ENCODE assay signal across 8 cellular contexts in the genomic region with DNA sequence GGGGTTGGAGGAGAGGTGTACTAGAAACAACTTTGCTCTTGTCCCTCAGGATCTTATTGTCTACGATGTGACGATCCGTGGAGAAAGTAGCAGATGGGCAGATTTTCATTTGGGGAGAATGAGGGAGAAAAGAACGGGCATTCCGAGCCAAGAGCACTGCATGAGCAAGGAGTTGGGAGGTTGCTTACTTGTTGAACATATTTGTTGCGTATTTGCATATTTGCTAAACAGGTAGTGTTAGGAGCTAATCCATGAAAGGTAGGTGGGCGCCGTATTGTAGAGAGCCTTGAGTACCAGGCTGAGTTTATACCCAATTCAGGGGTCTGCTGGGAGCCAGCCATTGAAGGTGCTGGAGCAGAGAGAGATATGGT. TPM values are rescaled to one million over a fixed set of nuclear protein-coding genes. Genes with fewer than 3 reads are reported as not detected.
A peak's percentile ranks its signal among the peaks of the same experiment; 100 is the strongest.
DNase-seq lines count a peak whose midpoint lies in the region; ATAC-seq and TF ChIP-seq lines count a peak whose summit lies in the region.

No MANE protein-coding gene starts in this region.

- WGBS in mesendoderm (ENCODE audit: extremely low coverage, insufficient coverage, low lambda C conversion rate) = no CpG with 5 or more reads among the region's 8 CpGs

- H3K27ac ChIP-seq in left ventricle myocardium inferior (replicated peaks) = peak overlapping the region; percentile 89
- H3K27ac ChIP-seq in brain microvascular endothelial cell = no peak overlapping the region
- H3K27ac ChIP-seq in mesendoderm (ENCODE audit: low read depth, low read length) = no peak overlapping the region

- no peaks in the 10 kb centered on the region for H3K9me3 ChIP-seq in left ventricle myocardium inferior (replicated peaks)

- H2BK5ac ChIP-seq in mesendoderm (ENCODE audit: low read length) = no peak overlapping the region

- peaks cover 11% of the 10 kb centered on the region for H3K79me1 ChIP-seq in mesendoderm (ENCODE audit: low read length)

- no peak for TF ChIP-seq CTCF in left ventricle myocardium inferior (IDR thresholded peaks at IDR 0.05; ENCODE audit: borderline replicate concordance)
- TF ChIP-seq CTCF in brain microvascular endothelial cell (IDR thresholded peaks at IDR 0.05; ENCODE audit: low read depth, low read length, missing control alignments) = no peak

- no peaks in the 10 kb centered on the region for H3K27me3 ChIP-seq in left ventricle myocardium inferior (ENCODE audit: low read depth)
- no peaks in the 10 kb centered on the region for H3K27me3 ChIP-seq in brain microvascular endothelial cell (replicated peaks)
- H3K27me3 ChIP-seq in mesendoderm (ENCODE audit: insufficient read depth, low read length, poor library complexity) = no peaks in the 10 kb centered on the region

- H4K8ac ChIP-seq in mesendoderm (ENCODE audit: low read depth, low read length) = no peak overlapping the region

- in situ Hi-C loops in brain microvascular endothelial cell (cut with HindIII; ENCODE audit: low pct_ligation_motif_present, low sequenced_read_pairs) = no loop called here
- in situ Hi-C loops in KBM-7 (cut with MboI; ENCODE audit: low pct_unique_long_range_greater_than_20kb, low sequenced_read_pairs) = no loop called here

- H3K79me2 ChIP-seq in mesendoderm (ENCODE audit: control insufficient read depth, insufficient read depth, low read length) = peaks cover 3% of the 10 kb centered on the region

- ATAC-seq in Right ventricle myocardium superior (ENCODE audit: poor library complexity) (no peak), HG03025 (IDR thresholded peaks at IDR 0.05; ENCODE audit: low FRiP score, unreplicated experiment) (no peak)

- no peak overlapping the region for H2BK120ac ChIP-seq in mesendoderm (ENCODE audit: low read depth, low read length)

- intact Hi-C loops in left ventricle myocardium inferior (cut with micrococcal nuclease) = no loop called here
- intact Hi-C loops in Right ventricle myocardium superior (cut with DNase I) = loop anchor here (10.0 kb wide), 1 partner anchor 95 kb away; the partner anchor contains the start of genes CNOT9 and USP37

- H2AK5ac ChIP-seq in mesendoderm (ENCODE audit: low read length) = no peak overlapping the region

- H3K9ac ChIP-seq in mesendoderm (ENCODE audit: low read length) = peak overlapping the region; percentile 79

- peak overlapping the region; percentile 87 for H3K56ac ChIP-seq in mesendoderm (ENCODE audit: low read length)

- DNase-seq in left ventricle myocardium inferior = no peak
- no peak for DNase-seq in Right ventricle myocardium superior
- no peak for DNase-seq in brain microvascular endothelial cell
- DNase-seq in mesendoderm = no peak
- DNase-seq in KBM-7 = no peak
- no peak for DNase-seq in NCI-H345 treated with DMSO at 0.1 percent for 48 hours (lab: John Stamatoyannopoulos, UW; ENCODE audit: unreplicated experiment)
- DNase-seq in stimulated activated CD4-positive, alpha-beta T cell treated with anti-CD3 and anti-CD28 coated beads, Interleukin-4, amount 100 ng/mL, for 24 hours = no peak

- H2BK15ac ChIP-seq in mesendoderm (replicated peaks; ENCODE audit: low read depth) = no peak overlapping the region

- no peak overlapping the region for H4K5ac ChIP-seq in mesendoderm (ENCODE audit: low read length)

- peaks cover 59% of the 10 kb centered on the region for H3K4me1 ChIP-seq in left ventricle myocardium inferior
- H3K4me1 ChIP-seq in mesendoderm (ENCODE audit: control insufficient read depth, low read depth, low read length) = no peaks in the 10 kb centered on the region

- H3K36me3 ChIP-seq in left ventricle myocardium inferior (peaks cover 56% of the 10 kb centered on the region), brain microvascular endothelial cell (replicated peaks) (peaks cover 52% of the 10 kb centered on the region), mesendoderm (ENCODE audit: control insufficient read depth, insufficient read depth, low read length) (peaks cover 11% of the 10 kb centered on the region)

- H3K23ac ChIP-seq in mesendoderm (ENCODE audit: low read length) = no peak overlapping the region

- no peak overlapping the region for H3K18ac ChIP-seq in mesendoderm (ENCODE audit: low read length)

- peak overlapping the region; percentile 84 for H3K4me2 ChIP-seq in mesendoderm (ENCODE audit: low read length)

- H3K4me3 ChIP-seq in left ventricle myocardium inferior = peak overlapping the region; percentile 98
- H3K4me3 ChIP-seq in brain microvascular endothelial cell (ENCODE audit: low read depth, low read length) = peak overlapping the region; percentile 94
- peak overlapping the region; percentile 71 for H3K4me3 ChIP-seq in mesendoderm (ENCODE audit: low read length)

- no peak overlapping the region for H3K4ac ChIP-seq in mesendoderm (ENCODE audit: low read depth, low read length)

RNA-seq across cellular contexts. Expression of gene BCS1L, which starts 0.5 kb away (rescaled TPM):
- 48.6 TPM for total RNA-seq in left ventricle myocardium inferior
- 47.6 TPM for total RNA-seq in Right ventricle myocardium superior
- 30.3 TPM for polyA plus RNA-seq in mesendoderm (2013, experiment 1 of 2)
- 31.5 TPM for polyA plus RNA-seq in mesendoderm (2013, experiment 2 of 2)

RNA-seq across cellular contexts. Expression of gene ZNF142, which starts 0.6 kb away (rescaled TPM):
- total RNA-seq in left ventricle myocardium inferior (19.9 TPM), Right ventricle myocardium superior (20.5 TPM)
- 22.4 TPM for polyA plus RNA-seq in mesendoderm (2013, experiment 1 of 2)
- 23.2 TPM for polyA plus RNA-seq in mesendoderm (2013, experiment 2 of 2)

RNA-seq across cellular contexts. Expression of gene RNF25, which starts 11.8 kb away (rescaled TPM):
- 14.7 TPM for total RNA-seq in left ventricle myocardium inferior
- total RNA-seq in Right ventricle myocardium superior = 12.4 TPM
- 25.7 TPM for polyA plus RNA-seq in mesendoderm (2013, experiment 1 of 2)
- 24.8 TPM for polyA plus RNA-seq in mesendoderm (2013, experiment 2 of 2)

RNA-seq across cellular contexts. Expression of gene STK36, which starts 11.9 kb away (rescaled TPM):
- total RNA-seq in left ventricle myocardium inferior (7.4 TPM), Right ventricle myocardium superior (3.9 TPM)
- 18.8 TPM for polyA plus RNA-seq in mesendoderm (2013, experiment 1 of 2)
- polyA plus RNA-seq in mesendoderm (2013, experiment 2 of 2) = 17.9 TPM

RNA-seq across cellular contexts. Expression of gene TTLL4, which starts 50.7 kb away (rescaled TPM):
- 6.2 TPM for total RNA-seq in left ventricle myocardium inferior
- 5.6 TPM for total RNA-seq in Right ventricle myocardium superior
- polyA plus RNA-seq in mesendoderm (2013, experiment 1 of 2) = 71.1 TPM
- 71.0 TPM for polyA plus RNA-seq in mesendoderm (2013, experiment 2 of 2)
